8 cellular contexts compared by ENCODE assay signal in the genomic region with DNA sequence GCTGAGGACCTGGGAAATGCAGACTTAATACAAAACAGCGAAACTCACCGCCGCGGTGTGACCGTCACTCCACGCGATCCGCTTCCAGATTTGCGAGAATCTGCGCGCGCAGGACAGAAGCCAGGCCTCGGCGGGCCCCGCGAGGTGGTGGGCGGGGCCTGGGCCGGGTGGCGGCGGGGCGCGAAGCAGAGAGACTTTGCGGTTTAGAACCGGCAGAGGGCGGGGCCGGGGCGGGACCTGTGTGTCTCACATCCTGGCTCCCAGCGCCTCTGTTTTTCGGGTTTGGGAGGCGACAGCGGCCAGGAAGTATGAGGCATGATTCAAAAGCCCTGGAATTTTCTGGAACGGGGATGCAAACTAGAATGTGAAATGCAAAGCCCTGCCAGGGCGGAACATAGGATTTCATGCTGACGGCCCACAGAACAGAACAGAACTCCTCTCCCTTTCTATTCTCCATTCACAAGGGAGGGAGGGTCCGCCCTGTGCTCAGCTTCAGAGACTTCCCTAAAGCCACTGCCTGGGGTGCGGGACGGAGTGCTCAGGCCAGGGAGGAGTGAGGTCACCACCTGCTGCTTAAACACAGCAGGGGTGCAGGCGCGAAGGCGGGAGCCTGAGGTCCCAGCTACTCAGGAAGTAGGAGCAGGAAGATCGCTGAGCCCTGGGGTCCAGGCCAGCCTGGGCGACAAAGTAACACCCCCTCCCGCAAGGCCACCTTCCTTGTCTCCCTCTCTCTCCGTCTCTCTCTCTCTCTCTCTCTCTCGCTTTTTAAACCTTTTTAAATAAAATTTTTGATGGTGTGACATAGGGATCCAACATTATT. TPM values are rescaled to one million over a fixed set of nuclear protein-coding genes. Genes with fewer than 3 reads are reported as not detected.
DNase-seq lines count a peak whose midpoint lies in the region; ATAC-seq and TF ChIP-seq lines count a peak whose summit lies in the region.

No MANE protein-coding gene starts in this region.

- H3K36me3 ChIP-seq in right atrium auricular region (no peaks in the 10 kb centered on the region), prostate gland (no peaks in the 10 kb centered on the region)

- peak overlapping the region; percentile 83 to 91 for H3K27ac ChIP-seq in right atrium auricular region
- peak overlapping the region; percentile 92 to 93 for H3K27ac ChIP-seq in prostate gland

- peak overlapping the region; percentile 51 to 61 for H3K4me3 ChIP-seq in right atrium auricular region
- H3K4me3 ChIP-seq in prostate gland, result peak overlapping the region; percentile 40 to 53

- peak overlapping the region; percentile 97 for H3K4me3 Mint-ChIP-seq in T-helper 17 cell

- no peaks in the 10 kb centered on the region for H3K27me3 Mint-ChIP-seq in T-helper 17 cell

- H3K36me3 Mint-ChIP-seq in T-helper 17 cell (ENCODE audit: low read depth), result peaks cover 4% of the 10 kb centered on the region

- 2% methylated on average over 45 of the region's 45 CpGs for WGBS in prostate gland

- H3K4me1 Mint-ChIP-seq in T-helper 17 cell, result peaks cover 19% of the 10 kb centered on the region

- H3K4me1 ChIP-seq in right atrium auricular region, result peaks cover 0 to 5% of the 10 kb centered on the region in 2 donors
- H3K4me1 ChIP-seq in prostate gland (replicated peaks), result no peaks in the 10 kb centered on the region

- H3K27me3 ChIP-seq in right atrium auricular region (no peaks in the 10 kb centered on the region), prostate gland (replicated peaks; ENCODE audit: insufficient read depth) (no peaks in the 10 kb centered on the region)

- H3K9me3 ChIP-seq in T-helper 17 cell (ENCODE audit: control insufficient read depth, low read length, poor library complexity, severe bottlenecking) (no peaks in the 10 kb centered on the region), right atrium auricular region (no peaks in the 10 kb centered on the region), prostate gland (no peaks in the 10 kb centered on the region)

- intact Hi-C loops in prostate gland (cut with DNase I), result loop anchor here (2.0 to 5.0 kb wide), 3 partner anchors 44 to 88 kb away; a partner anchor contains a TSS

- DNase-seq in GM04504 (ENCODE audit: low read depth) (peak; percentile 93), NCI-H1417 (lab: John Stamatoyannopoulos, UW) (peak; percentile 91 to 95 (median 94)), T-helper 17 cell (peak; percentile 83 to 93 (median 88)), anterior cingulate cortex (lab: John Stamatoyannopoulos, UW) (peak; percentile 29 to 98 (median 80)), right atrium auricular region (ENCODE audit: low spot score) (peak; percentile 96), prostate gland (ENCODE audit: low spot score) (peak; percentile 95), ureter (ENCODE audit: low spot score) (peak; percentile 95)

- peak; percentile 23 to 38 for TF ChIP-seq CTCF in right atrium auricular region (IDR thresholded peaks at IDR 0.05)
- peak in 3 of 4 experiments; percentile 18 to 60 (median 58) for TF ChIP-seq CTCF in prostate gland (IDR thresholded peaks at IDR 0.05)

- peak overlapping the region; percentile 96 for H3K27ac Mint-ChIP-seq in T-helper 17 cell

- ATAC-seq in HG02588 (IDR thresholded peaks at IDR 0.05; ENCODE audit: unreplicated experiment), result peak; percentile 90
- ATAC-seq in T-helper 17 cell, result peak; percentile 97

- TF ChIP-seq POLR2A in prostate gland (IDR thresholded peaks at IDR 0.05), result peak; percentile 97

RNA-seq across cellular contexts. Expression of a gene that starts 44.2 kb away (rescaled TPM):
- total RNA-seq in T-helper 17 cell (10 to 100 TPM; 21.1 to 25.8 TPM), right atrium auricular region (1 to 10 TPM; 4.0 to 6.6 TPM), prostate gland (10 to 100 TPM; 12.0 to 15.3 TPM), ureter (27.9 TPM)

RNA-seq across cellular contexts. Expression of a gene that starts 52.5 kb away (rescaled TPM):
- 10 to 100 TPM; 56.1 to 61.1 TPM for total RNA-seq in T-helper 17 cell
- 10 to 100 TPM; 16.6 to 24.4 TPM for total RNA-seq in right atrium auricular region
- 10 to 100 TPM; 36.3 to 62.1 TPM for total RNA-seq in prostate gland
- 110 TPM for total RNA-seq in ureter

Comparison
In these comparisons a context has a peak if more than half of its experiments do, and no peak if none do; other contexts are left out.
1. Peak in every context shown above with its lines: DNase-seq, ATAC-seq, H3K4me3 ChIP-seq and H3K27ac ChIP-seq.